ENCODE assay signal across 16 cellular contexts in the genomic region with DNA sequence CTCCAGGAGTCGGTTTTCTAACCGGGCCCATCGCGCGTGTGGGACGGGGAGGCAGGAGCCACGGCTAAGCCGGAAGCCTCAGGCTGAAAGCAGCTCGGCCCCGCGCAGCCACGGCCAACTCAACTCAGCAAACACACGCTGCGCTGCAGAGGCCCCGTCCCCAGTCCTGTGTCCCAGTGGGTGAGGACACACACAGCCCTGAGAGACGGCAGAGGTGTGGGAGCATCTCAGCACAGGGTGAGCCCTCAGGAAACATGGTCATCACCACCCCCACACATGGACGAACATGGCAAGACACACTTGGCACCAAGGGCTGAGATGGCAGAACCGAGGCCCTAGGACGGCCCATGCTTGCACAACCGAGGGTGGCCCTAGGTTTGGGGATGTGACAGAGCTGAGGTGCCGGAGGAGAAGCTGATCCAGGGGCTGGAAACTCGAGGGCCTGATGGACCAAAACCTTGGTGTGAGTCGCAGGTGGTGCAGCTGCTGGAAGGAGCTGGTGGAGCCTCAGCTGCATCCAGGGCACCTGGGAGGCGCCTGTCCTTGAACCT. TPM values are rescaled to one million over a fixed set of nuclear protein-coding genes. Genes with fewer than 3 reads are reported as not detected.
A peak's percentile ranks its signal among the peaks of the same experiment; 100 is the strongest.
DNase-seq lines count a peak whose midpoint lies in the region; ATAC-seq and TF ChIP-seq lines count a peak whose summit lies in the region.
"Had no signal": no experiment of that assay in that cellular context is flagged by ENCODE, and none has a peak within 500 bp of the region (broad histone marks: within the 10 kb centered on the region; RNA-seq: fewer than 3 reads in every experiment).

No MANE protein-coding gene starts in this region.

- no peaks in the 10 kb centered on the region for H4K20me1 ChIP-seq in SK-N-SH (ENCODE audit: insufficient read depth)

- TF ChIP-seq EP300 in SK-N-SH (IDR thresholded peaks at IDR 0.05; ENCODE audit: borderline replicate concordance in 1 of 2, low read depth in 1 of 2, low read length in 1 of 2): no peak

- no peaks in the 10 kb centered on the region for H3K27me3 ChIP-seq in naive thymus-derived CD4-positive, alpha-beta T cell (ENCODE audit: control insufficient read depth in 2 of 2, insufficient read depth in 2 of 2, low read length in 2 of 2)
- H3K27me3 ChIP-seq in SK-N-SH (ENCODE audit: insufficient read depth): no peaks in the 10 kb centered on the region
- H3K27me3 ChIP-seq: BE2C had no signal

- no peak for DNase-seq in stimulated activated naive CD8-positive, alpha-beta T cell treated with anti-CD3 and anti-CD28 coated beads, Interleukin-15, amount 100 ng/mL, for 72 hours
- DNase-seq in stimulated activated naive CD8-positive, alpha-beta T cell treated with anti-CD3 and anti-CD28 coated beads, Interleukin-15, Interleukin-2, amounts not matched to agents 100 U/mL and 50 U/mL, for 24 hours: no peak
- peak; percentile 14 for DNase-seq in glutamatergic neuron
- no peak for DNase-seq in naive thymus-derived CD4-positive, alpha-beta T cell
- no peak for DNase-seq in SK-N-SH
- no peak for DNase-seq in NCI-H2171 (lab: John Stamatoyannopoulos, UW)
- DNase-seq: BE2C; CD8-positive, alpha-beta memory T cell; GF-D8; GOT3; NCI-H1092 treated with DMSO at 0.1 percent for 48 hours; NCI-H446 treated with DMSO at 0.1 percent for 48 hours; SIG-M5 had no signal

- CTCF ChIA-PET in naive thymus-derived CD4-positive, alpha-beta T cell (lab: Charles Lee): no interaction called here
- CTCF ChIA-PET in SK-N-SH (lab: Yijun Ruan, JAX): no interaction called here

- no peak overlapping the region for H3K4me2 ChIP-seq in SK-N-SH
- H3K4me2 ChIP-seq: KMS-11 had no signal

- no peak overlapping the region for H3K27ac ChIP-seq in naive thymus-derived CD4-positive, alpha-beta T cell (ENCODE audit: low read depth, low read length)
- H3K27ac ChIP-seq in SK-N-SH (ENCODE audit: low read depth in 2 of 2, low read length in 1 of 2): no peak overlapping the region
- H3K27ac ChIP-seq: KMS-11 had no signal

- H3K4me3 Mint-ChIP-seq in stimulated activated naive CD8-positive, alpha-beta T cell treated with anti-CD3 and anti-CD28 coated beads, Interleukin-15, amount 100 ng/mL, for 72 hours: no peak overlapping the region
- H3K4me3 Mint-ChIP-seq in glutamatergic neuron (ENCODE audit: unreplicated experiment): no peak overlapping the region
- H3K4me3 Mint-ChIP-seq in naive thymus-derived CD4-positive, alpha-beta T cell: no peak overlapping the region
- H3K4me3 Mint-ChIP-seq: CD8-positive, alpha-beta memory T cell had no signal

- 91% methylated on average over 11 of the region's 24 CpGs for WGBS in SK-N-SH (ENCODE audit: low lambda C conversion rate)

- TF ChIP-seq RAD21 in SK-N-SH (IDR thresholded peaks at IDR 0.05; ENCODE audit: low read length): no peak

- intact Hi-C loops in naive thymus-derived CD4-positive, alpha-beta T cell (cut with micrococcal nuclease): no loop called here

- POLR2A ChIA-PET in naive thymus-derived CD4-positive, alpha-beta T cell (lab: Charles Lee): interaction anchor here (0.6 to 1.3 kb wide), 2 partner anchors 46 to 319 kb away, joined by 3 to 4 read pairs; no protein-coding TSS in a partner anchor
- POLR2A ChIA-PET in SK-N-SH (lab: Yijun Ruan, JAX): interaction anchor here (0.6 kb wide), 1 partner anchor 159 kb away, joined by 3 read pairs; no protein-coding TSS in a partner anchor

- H3K9me3 ChIP-seq in naive thymus-derived CD4-positive, alpha-beta T cell (ENCODE audit: control insufficient read depth in 2 of 3, low read length in 3 of 3): no peaks in the 10 kb centered on the region
- no peaks in the 10 kb centered on the region for H3K9me3 ChIP-seq in SK-N-SH
- H3K9me3 ChIP-seq: BE2C had no signal

- H3K4me3 ChIP-seq in naive thymus-derived CD4-positive, alpha-beta T cell (ENCODE audit: low read length): no peak overlapping the region
- no peak overlapping the region for H3K4me3 ChIP-seq in SK-N-SH (ENCODE audit: low read depth in 2 of 2, low read length in 1 of 2)

- no peak overlapping the region for H3K9ac ChIP-seq in SK-N-SH
- H3K9ac ChIP-seq: KMS-11 had no signal

- no peaks in the 10 kb centered on the region for H3K4me1 Mint-ChIP-seq in stimulated activated naive CD8-positive, alpha-beta T cell treated with anti-CD3 and anti-CD28 coated beads, Interleukin-15, amount 100 ng/mL, for 72 hours
- H3K4me1 Mint-ChIP-seq in glutamatergic neuron (ENCODE audit: low read depth, unreplicated experiment): peaks cover 8% of the 10 kb centered on the region
- peaks cover 0 to 9% (median 4%) of the 10 kb centered on the region in 7 donors for H3K4me1 Mint-ChIP-seq in naive thymus-derived CD4-positive, alpha-beta T cell

- no peak overlapping the region for H2AFZ ChIP-seq in SK-N-SH (ENCODE audit: low read depth)

- no peaks in the 10 kb centered on the region for H3K27me3 Mint-ChIP-seq in stimulated activated naive CD8-positive, alpha-beta T cell treated with anti-CD3 and anti-CD28 coated beads, Interleukin-15, amount 100 ng/mL, for 72 hours
- peaks cover 6% of the 10 kb centered on the region for H3K27me3 Mint-ChIP-seq in glutamatergic neuron (ENCODE audit: unreplicated experiment)
- H3K27me3 Mint-ChIP-seq in naive thymus-derived CD4-positive, alpha-beta T cell: no peaks in the 10 kb centered on the region

- no peaks in the 10 kb centered on the region for H3K79me2 ChIP-seq in SK-N-SH (ENCODE audit: insufficient read depth)

- peak overlapping the region in 1 of 2 donors; percentile 80 for H3K27ac Mint-ChIP-seq in stimulated activated naive CD8-positive, alpha-beta T cell treated with anti-CD3 and anti-CD28 coated beads, Interleukin-15, amount 100 ng/mL, for 72 hours
- no peak overlapping the region for H3K27ac Mint-ChIP-seq in glutamatergic neuron (ENCODE audit: unreplicated experiment)
- peak overlapping the region in 1 of 9 donors; percentile 48 for H3K27ac Mint-ChIP-seq in naive thymus-derived CD4-positive, alpha-beta T cell

- H3K9me3 Mint-ChIP-seq in stimulated activated naive CD8-positive, alpha-beta T cell treated with anti-CD3 and anti-CD28 coated beads, Interleukin-15, amount 100 ng/mL, for 72 hours: no peaks in the 10 kb centered on the region
- H3K9me3 Mint-ChIP-seq in glutamatergic neuron (ENCODE audit: unreplicated experiment): peaks cover 7% of the 10 kb centered on the region
- H3K9me3 Mint-ChIP-seq in naive thymus-derived CD4-positive, alpha-beta T cell: peaks cover 0 to 14% (median 0%) of the 10 kb centered on the region in 11 donors

- H3K36me3 ChIP-seq in naive thymus-derived CD4-positive, alpha-beta T cell (ENCODE audit: control insufficient read depth in 2 of 3, insufficient read depth in 3 of 3, low read length in 3 of 3): peaks cover 0 to 73% (median 32%) of the 10 kb centered on the region in 3 experiments
- peaks cover 3 to 29% of the 10 kb centered on the region in 2 experiments for H3K36me3 ChIP-seq in SK-N-SH (replicated peaks in 1 of 2; ENCODE audit: control insufficient read depth in 1 of 2, insufficient read depth in 2 of 2, low read length in 1 of 2)

- peak; percentile 31 for ATAC-seq in stimulated activated naive CD8-positive, alpha-beta T cell treated with anti-CD3 and anti-CD28 coated beads, Interleukin-15, amount 100 ng/mL, for 72 hours
- ATAC-seq in stimulated activated naive CD8-positive, alpha-beta T cell treated with anti-CD3 and anti-CD28 coated beads, Interleukin-15, Interleukin-2, amounts not matched to agents 100 U/mL and 50 U/mL, for 24 hours: no peak
- ATAC-seq in naive thymus-derived CD4-positive, alpha-beta T cell: peak; percentile 12
- ATAC-seq in GM21717 (IDR thresholded peaks at IDR 0.05; ENCODE audit: unreplicated experiment): no peak
- ATAC-seq: Panc1 had no signal

- no peaks in the 10 kb centered on the region for H3K4me1 ChIP-seq in naive thymus-derived CD4-positive, alpha-beta T cell (ENCODE audit: control insufficient read depth in 2 of 2, insufficient read depth in 2 of 2, low read length in 2 of 2)
- H3K4me1 ChIP-seq in SK-N-SH (ENCODE audit: control insufficient read depth in 1 of 2, insufficient read depth in 2 of 2, low read depth in 1 of 2, low read length in 1 of 2): peaks cover 0 to 7% of the 10 kb centered on the region in 2 experiments; a peak in 1 of 4 replicates

- no peak for TF ChIP-seq CTCF in glutamatergic neuron (IDR thresholded peaks at IDR 0.05; ENCODE audit: partially characterized antibody, unreplicated experiment)
- TF ChIP-seq CTCF in SK-N-SH (IDR thresholded peaks at IDR 0.05): no peak

- no peaks in the 10 kb centered on the region for H3F3A ChIP-seq in SK-N-SH (replicated peaks; ENCODE audit: insufficient read depth)

- H3K36me3 Mint-ChIP-seq in glutamatergic neuron (ENCODE audit: unreplicated experiment): peaks cover 3% of the 10 kb centered on the region
- peaks cover 10 to 29% (median 13%) of the 10 kb centered on the region in 5 donors for H3K36me3 Mint-ChIP-seq in naive thymus-derived CD4-positive, alpha-beta T cell

- H3K9me2 ChIP-seq in SK-N-SH: no peaks in the 10 kb centered on the region

TF ChIP-seq in SK-N-SH, 30 proteins besides CTCF, POLR2A, EP300 and RAD21 (continues in another document):
- no peak for TF ChIP-seq SIN3A (IDR thresholded peaks at IDR 0.05; ENCODE audit: borderline replicate concordance, low read depth, low read length)
- TF ChIP-seq NRF1 (IDR thresholded peaks at IDR 0.05; ENCODE audit: low read depth, low read length): no peak
- no peak for TF ChIP-seq GATA2 (CRISPR knock-in tag; IDR thresholded peaks at IDR 0.05)
- TF ChIP-seq, protein P1, sequence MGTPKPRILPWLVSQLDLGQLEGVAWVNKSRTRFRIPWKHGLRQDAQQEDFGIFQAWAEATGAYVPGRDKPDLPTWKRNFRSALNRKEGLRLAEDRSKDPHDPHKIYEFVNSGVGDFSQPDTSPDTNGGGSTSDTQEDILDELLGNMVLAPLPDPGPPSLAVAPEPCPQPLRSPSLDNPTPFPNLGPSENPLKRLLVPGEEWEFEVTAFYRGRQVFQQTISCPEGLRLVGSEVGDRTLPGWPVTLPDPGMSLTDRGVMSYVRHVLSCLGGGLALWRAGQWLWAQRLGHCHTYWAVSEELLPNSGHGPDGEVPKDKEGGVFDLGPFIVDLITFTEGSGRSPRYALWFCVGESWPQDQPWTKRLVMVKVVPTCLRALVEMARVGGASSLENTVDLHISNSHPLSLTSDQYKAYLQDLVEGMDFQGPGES (IDR thresholded peaks at IDR 0.05; ENCODE audit: low read depth, low read length): no peak

RNA-seq across cellular contexts. Expression of a gene that starts 29.0 kb away (rescaled TPM):
- total RNA-seq in glutamatergic neuron (ENCODE audit: unreplicated experiment): 0.71 TPM
- total RNA-seq in naive thymus-derived CD4-positive, alpha-beta T cell: 10 to 100 TPM in 4 of 5 experiments, 1 to 10 TPM in 1; 8.0 to 27.0 (median 19.1) TPM
- polyA plus RNA-seq in naive thymus-derived CD4-positive, alpha-beta T cell: 1 to 10 TPM; 1.3 to 1.4 TPM
- 0.96 and 1.7 TPM in 2 replicates for polyA plus RNA-seq in SK-N-SH (2012; rRNA removed)
- polyA plus RNA-seq in SK-N-SH (2012; cell fraction: cytosol; rRNA removed): 0.21 and 0.56 TPM in 2 replicates
- 2.6 and 3.3 TPM in 2 replicates for polyA plus RNA-seq in SK-N-SH (2012; cell fraction: nucleus; rRNA removed)

Comparison
In these comparisons a context has a peak if more than half of its experiments do, and no peak if none do; other contexts are left out.
1. ATAC-seq: peak in stimulated activated naive CD8-positive, alpha-beta T cell treated with anti-CD3 and anti-CD28 coated beads, Interleukin-15, amount 100 ng/mL, for 72 hours (single experiment) and naive thymus-derived CD4-positive, alpha-beta T cell (single experiment); none in stimulated activated naive CD8-positive, alpha-beta T cell treated with anti-CD3 and anti-CD28 coated beads, Interleukin-15, Interleukin-2, amounts not matched to agents 100 U/mL and 50 U/mL, for 24 hours (single experiment) and GM21717 (single experiment).